In genomic region chr10:119542990-119543813, GRCh38 we compare ENCODE assay signal across 8 cellular contexts. TPM values are rescaled to one million over a fixed set of nuclear protein-coding genes. Genes with fewer than 3 reads are reported as not detected.
A peak's percentile ranks its signal among the peaks of the same experiment; 100 is the strongest.
DNase-seq lines count a peak whose midpoint lies in the region; ATAC-seq and TF ChIP-seq lines count a peak whose summit lies in the region.

No MANE protein-coding gene starts in this region.

- peak overlapping the region; percentile 83 for H3K27ac ChIP-seq in CD8-positive, alpha-beta T cell (ENCODE audit: low read depth, low read length)
- no peak overlapping the region for H3K27ac ChIP-seq in SJSA1
- H3K27ac ChIP-seq in hepatocyte: no peak overlapping the region

- H3K27ac Mint-ChIP-seq in CD8-positive, alpha-beta T cell: peak overlapping the region; percentile 95
- H3K27ac Mint-ChIP-seq in activated naive CD4-positive, alpha-beta T cell treated with anti-CD3 and anti-CD28 coated beads, Interleukin-2, amount 50 U/mL, for 72 hours: peak overlapping the region; percentile 82 to 97

- WGBS in hepatocyte (ENCODE audit: low lambda C conversion rate, missing lambda C conversion rate): 1% methylated on average over 45 of the region's 77 CpGs

- no peaks in the 10 kb centered on the region for H3K9me3 Mint-ChIP-seq in CD8-positive, alpha-beta T cell
- no peaks in the 10 kb centered on the region for H3K9me3 Mint-ChIP-seq in activated naive CD4-positive, alpha-beta T cell treated with anti-CD3 and anti-CD28 coated beads, Interleukin-2, amount 50 U/mL, for 72 hours

- ATAC-seq in CD8-positive, alpha-beta T cell: peak; percentile 43
- ATAC-seq in GM19455 (IDR thresholded peaks at IDR 0.05; ENCODE audit: unreplicated experiment) (peak; percentile 47), HG03565 (IDR thresholded peaks at IDR 0.05; ENCODE audit: unreplicated experiment) (peak; percentile 35)
- ATAC-seq in activated naive CD4-positive, alpha-beta T cell treated with anti-CD3 and anti-CD28 coated beads, Interleukin-2, amount 50 U/mL, for 72 hours: peak; percentile 29 to 31

- CTCF ChIA-PET in CD8-positive, alpha-beta T cell (lab: Charles Lee): interaction anchor here (0.7 to 9.8 kb wide), 28 partner anchors 14 to 404 kb away, joined by 3 to 108 read pairs (median 4); partner anchors contain the start of gene GRK5

- peaks cover 42% of the 10 kb centered on the region for H3K4me1 Mint-ChIP-seq in CD8-positive, alpha-beta T cell (ENCODE audit: low read depth)

- peak overlapping the region; percentile 90 for H3K4me3 ChIP-seq in CD8-positive, alpha-beta T cell (ENCODE audit: low read depth, low read length)
- peak overlapping the region; percentile 81 for H3K4me3 ChIP-seq in SJSA1
- peak overlapping the region; percentile 67 for H3K4me3 ChIP-seq in hepatocyte
- H3K4me3 ChIP-seq in skeletal muscle satellite cell (ENCODE audit: low read length): peak overlapping the region; percentile 82

- H3K27me3 ChIP-seq in CD8-positive, alpha-beta T cell (ENCODE audit: insufficient read depth, low read length): no peaks in the 10 kb centered on the region
- H3K27me3 ChIP-seq in SJSA1 (replicated peaks) (no peaks in the 10 kb centered on the region), hepatocyte (peaks cover 52% of the 10 kb centered on the region), skeletal muscle satellite cell (ENCODE audit: control insufficient read depth, insufficient read depth, low read length) (peaks cover 5% of the 10 kb centered on the region)

- no peaks in the 10 kb centered on the region for H4K20me1 ChIP-seq in hepatocyte (ENCODE audit: insufficient read depth, poor library complexity, severe bottlenecking)

- H3K9me3 ChIP-seq in CD8-positive, alpha-beta T cell (ENCODE audit: low read length): no peaks in the 10 kb centered on the region
- H3K9me3 ChIP-seq in SJSA1 (replicated peaks): peaks cover 4% of the 10 kb centered on the region; the same call in 1 of the 2 replicates
- H3K9me3 ChIP-seq in hepatocyte (ENCODE audit: low read depth): no peaks in the 10 kb centered on the region
- H3K9me3 ChIP-seq in skeletal muscle satellite cell (replicated peaks; ENCODE audit: low read length): no peaks in the 10 kb centered on the region

- H3K36me3 Mint-ChIP-seq in CD8-positive, alpha-beta T cell: peaks cover 13% of the 10 kb centered on the region
- H3K36me3 Mint-ChIP-seq in activated naive CD4-positive, alpha-beta T cell treated with anti-CD3 and anti-CD28 coated beads, Interleukin-2, amount 50 U/mL, for 72 hours: peaks cover 24 to 36% of the 10 kb centered on the region in 2 donors

- no peaks in the 10 kb centered on the region for H3K27me3 Mint-ChIP-seq in CD8-positive, alpha-beta T cell (ENCODE audit: low read depth)

- intact Hi-C loops in CD8-positive, alpha-beta T cell (cut with DNase I, micrococcal nuclease): loop anchor here (1.0 to 5.0 kb wide), 15 partner anchors 27 to 846 kb away; partner anchors contain the start of genes BAG3 (in 2 of the 2), GRK5 (in 2 of the 2), DENND10 (in 1 of the 2) and MCMBP (in 1 of the 2)

- peaks cover 18% of the 10 kb centered on the region for H3K4me1 ChIP-seq in CD8-positive, alpha-beta T cell (ENCODE audit: insufficient read depth, low read length)
- peaks cover 34% of the 10 kb centered on the region for H3K4me1 ChIP-seq in SJSA1 (replicated peaks)
- H3K4me1 ChIP-seq in hepatocyte (ENCODE audit: insufficient read depth): peaks cover 18% of the 10 kb centered on the region
- H3K4me1 ChIP-seq in skeletal muscle satellite cell (ENCODE audit: control insufficient read depth, insufficient read depth, low read length): peaks cover 30% of the 10 kb centered on the region

- no peaks in the 10 kb centered on the region for H3K9me2 ChIP-seq in hepatocyte (replicated peaks; ENCODE audit: insufficient read depth)

- peak overlapping the region; percentile 85 for H2AFZ ChIP-seq in hepatocyte

- H3K79me2 ChIP-seq in hepatocyte: no peaks in the 10 kb centered on the region

- peak; percentile 34 to 81 (median 66) for DNase-seq in CD8-positive, alpha-beta T cell
- peak; percentile 63 to 70 for DNase-seq in SJSA1 (ENCODE audit: low read depth in 1 of 2, low spot score in 2 of 2)
- peak; percentile 65 to 76 for DNase-seq in activated naive CD4-positive, alpha-beta T cell treated with anti-CD3 and anti-CD28 coated beads, Interleukin-2, amount 50 U/mL, for 72 hours (ENCODE audit: low spot score in 2 of 2)
- peak; percentile 50 for DNase-seq in hepatocyte (ENCODE audit: low spot score)
- DNase-seq in NCI-H187 (lab: John Stamatoyannopoulos, UW): no peak

- peak; percentile 72 for TF ChIP-seq CTCF in CD8-positive, alpha-beta T cell (IDR thresholded peaks at IDR 0.05)
- peak; percentile 46 for TF ChIP-seq CTCF in hepatocyte (IDR thresholded peaks at IDR 0.05; ENCODE audit: poor library complexity)

- peak overlapping the region; percentile 100 for H3K4me2 ChIP-seq in hepatocyte
- peak overlapping the region; percentile 95 for H3K4me2 ChIP-seq in skeletal muscle satellite cell (ENCODE audit: low read length)

- peak overlapping the region; percentile 95 for H3K4me3 Mint-ChIP-seq in CD8-positive, alpha-beta T cell

- POLR2A ChIA-PET in CD8-positive, alpha-beta T cell (lab: Charles Lee): interaction anchor here (0.6 to 5.8 kb wide), 14 partner anchors 9 to 336 kb away, joined by 3 to 51 read pairs (median 6); partner anchors contain the start of gene GRK5

- peak overlapping the region; percentile 73 for H3K9ac ChIP-seq in skeletal muscle satellite cell (ENCODE audit: low read depth, low read length)

- no peaks in the 10 kb centered on the region for H3K36me3 ChIP-seq in CD8-positive, alpha-beta T cell (ENCODE audit: insufficient read depth, low read length)
- H3K36me3 ChIP-seq in SJSA1 (peaks cover 8% of the 10 kb centered on the region; the same call in 1 of the 2 replicates), hepatocyte (replicated peaks; ENCODE audit: insufficient read depth, low read depth) (no peaks in the 10 kb centered on the region), skeletal muscle satellite cell (ENCODE audit: insufficient read depth, low read length) (no peaks in the 10 kb centered on the region)

RNA-seq across cellular contexts. Expression of gene RGS10, which starts 0.7 kb away (rescaled TPM):
- total RNA-seq in CD8-positive, alpha-beta T cell: 100 to 1,000 TPM; 145 to 152 TPM
- total RNA-seq in SJSA1 (2014; rRNA removed; shearing (Covaris generic)): 9.7 and 27.7 TPM in 2 replicates
- 100 to 1,000 TPM; 183 to 251 TPM for total RNA-seq in activated naive CD4-positive, alpha-beta T cell treated with anti-CD3 and anti-CD28 coated beads, Interleukin-2, amount 50 U/mL, for 72 hours
- total RNA-seq in hepatocyte: 2.2 and 5.4 TPM in 2 replicates
- 8.4 and 14.4 TPM in 2 replicates for polyA plus RNA-seq in hepatocyte
- total RNA-seq in skeletal muscle satellite cell (2012; rRNA removed): 63.8 and 79.1 TPM in 2 replicates

RNA-seq across cellular contexts. Expression of gene TIAL1, which starts 53.6 kb away (rescaled TPM):
- total RNA-seq in CD8-positive, alpha-beta T cell: 100 to 1,000 TPM; 159 to 172 TPM
- 22.9 and 47.8 TPM in 2 replicates for total RNA-seq in SJSA1 (2014; rRNA removed; shearing (Covaris generic))
- total RNA-seq in activated naive CD4-positive, alpha-beta T cell treated with anti-CD3 and anti-CD28 coated beads, Interleukin-2, amount 50 U/mL, for 72 hours: 100 to 1,000 TPM; 208 to 219 TPM
- 74.4 and 81.3 TPM in 2 replicates for total RNA-seq in hepatocyte
- 36.4 and 42.2 TPM in 2 replicates for polyA plus RNA-seq in hepatocyte
- total RNA-seq in skeletal muscle satellite cell (2012; rRNA removed): 28.4 and 30.8 TPM in 2 replicates

Comparison
In these comparisons a context has a peak if more than half of its experiments do, and no peak if none do; other contexts are left out.
1. DNase-seq: peak in CD8-positive, alpha-beta T cell (7 of 7), SJSA1 (2 of 2), activated naive CD4-positive, alpha-beta T cell treated with anti-CD3 and anti-CD28 coated beads, Interleukin-2, amount 50 U/mL, for 72 hours (2 of 2) and hepatocyte (single experiment); none in NCI-H187 (0 of 2).
2. Peak in every context shown above with its lines, with median percentiles within 50 percentile points of each other: ATAC-seq and H3K4me3 ChIP-seq.